2 cellular contexts compared by ENCODE assay signal in the genomic region with DNA sequence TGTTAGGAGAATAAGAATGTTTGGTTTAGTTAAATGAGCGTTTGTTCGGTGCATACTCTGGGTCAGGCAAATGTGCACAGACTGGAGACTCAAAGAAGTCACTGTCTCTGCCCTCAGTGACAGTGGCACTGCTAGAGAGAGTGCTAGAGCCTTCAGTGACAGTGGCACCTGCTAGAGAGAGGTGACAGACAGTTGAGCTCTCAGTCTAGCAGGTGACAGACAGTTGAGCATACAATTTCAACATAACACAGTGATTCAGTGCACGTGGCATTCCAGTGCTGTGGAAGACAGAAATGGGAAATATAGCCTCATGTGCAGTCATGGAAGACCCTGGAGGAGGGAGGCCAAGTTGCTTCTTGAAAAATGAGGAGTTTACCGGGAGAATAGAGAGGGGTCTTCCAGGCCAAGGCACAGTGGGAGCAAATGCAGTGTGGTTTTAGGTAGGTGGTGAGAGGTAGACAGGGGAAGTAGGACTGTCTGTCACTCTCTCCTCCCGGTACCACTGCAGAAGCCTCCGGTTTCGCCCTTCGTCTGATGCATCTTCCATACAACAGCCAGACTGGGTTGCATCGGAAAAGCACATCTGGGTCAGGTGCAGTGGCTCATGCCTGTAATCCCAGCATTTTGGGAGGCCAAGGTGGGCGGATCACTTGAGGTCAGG.
TF ChIP-seq lines count a peak whose summit lies in the region.

No MANE protein-coding gene starts in this region.

TF ChIP-seq in WTC11, 78 proteins besides CTCF, POLR2A, EP300 and RAD21 (continued from another document):
- TF ChIP-seq JAZF1 (CRISPR knock-in tag; IDR thresholded peaks at IDR 0.05) (no peak), ZMAT4 (CRISPR knock-in tag; IDR thresholded peaks at IDR 0.05) (no peak), TP53 (CRISPR knock-in tag; IDR thresholded peaks at IDR 0.05) (no peak), ZBTB43 (CRISPR knock-in tag; IDR thresholded peaks at IDR 0.05) (no peak)

TF ChIP-seq in H1, 55 proteins besides CTCF, POLR2A, EP300 and RAD21 (continued from another document):
- no peak for TF ChIP-seq KDM1A (IDR thresholded peaks at IDR 0.05; ENCODE audit: borderline replicate concordance, low read length)
- TF ChIP-seq SP4 (IDR thresholded peaks at IDR 0.05; ENCODE audit: low read length): no peak
- TF ChIP-seq CREB1 (IDR thresholded peaks at IDR 0.05): no peak
- no peak for TF ChIP-seq CEBPB (IDR thresholded peaks at IDR 0.05; ENCODE audit: low read depth, low read length)
- TF ChIP-seq HDAC2 (IDR thresholded peaks at IDR 0.05; ENCODE audit: borderline replicate concordance in 1 of 2, low read depth in 2 of 2, low read length in 2 of 2): no peak
- TF ChIP-seq CHD1 (IDR thresholded peaks at IDR 0.05; ENCODE audit: low read depth, low read length): no peak
- TF ChIP-seq EZH2 (IDR thresholded peaks at IDR 0.05; ENCODE audit: low read depth, low read length, severe bottlenecking): no peak
- no peak for TF ChIP-seq RBBP5 (IDR thresholded peaks at IDR 0.05; ENCODE audit: borderline replicate concordance, low read depth, low read length)
- no peak for TF ChIP-seq RNF2 (IDR thresholded peaks at IDR 0.05; ENCODE audit: borderline replicate concordance, low read depth, low read length, missing control alignments, poor library complexity, severe bottlenecking)
- TF ChIP-seq KDM5A (IDR thresholded peaks at IDR 0.05; ENCODE audit: low read length): no peak
- no peak for TF ChIP-seq TAF1 (IDR thresholded peaks at IDR 0.05; ENCODE audit: low read depth, low read length)
TF ChIP-seq in H1: peak in this region for 0.
